8 cellular contexts compared by ENCODE assay signal in genomic region chr14:52729585-52729924, GRCh38. TPM values are rescaled to one million over a fixed set of nuclear protein-coding genes. Genes with fewer than 3 reads are reported as not detected.
DNase-seq lines count a peak whose midpoint lies in the region; ATAC-seq and TF ChIP-seq lines count a peak whose summit lies in the region.

No MANE protein-coding gene starts in this region.

- CTCF ChIA-PET in AG04449 (lab: Yijun Ruan, JAX), result interaction anchor here (1.4 to 1.5 kb wide), 2 partner anchors 13 to 18 kb away, joined by 3 read pairs; no protein-coding TSS in a partner anchor

- no peaks in the 10 kb centered on the region for H3K9me3 Mint-ChIP-seq in natural killer cell

- H3K27me3 Mint-ChIP-seq in natural killer cell (ENCODE audit: low read depth in 2 of 2), result no peaks in the 10 kb centered on the region

- no peaks in the 10 kb centered on the region for H3K27me3 ChIP-seq in KMS-11 (ENCODE audit: insufficient read depth, low read depth)

- H3K4me3 ChIP-seq in AG04449 (ENCODE audit: low read depth, low read length), result peak overlapping the region; percentile 42
- no peak overlapping the region for H3K4me3 ChIP-seq in KMS-11 (IDR thresholded peaks at IDR 0.05; ENCODE audit: insufficient read depth, low read depth, low read length)
- peak overlapping the region; percentile 46 for H3K4me3 ChIP-seq in choroid plexus epithelial cell (ENCODE audit: low read depth, low read length)

- peak overlapping the region; percentile 93 for H3K4me3 Mint-ChIP-seq in natural killer cell

- no peaks in the 10 kb centered on the region for H3K36me3 ChIP-seq in KMS-11 (ENCODE audit: insufficient read depth)

- peak overlapping the region; percentile 83 to 93 for H3K27ac Mint-ChIP-seq in natural killer cell

- peaks cover 5% of the 10 kb centered on the region for H3K36me3 Mint-ChIP-seq in natural killer cell

- no peak overlapping the region for H3K9ac ChIP-seq in KMS-11

- peaks cover 10% of the 10 kb centered on the region for H3K79me2 ChIP-seq in KMS-11 (ENCODE audit: insufficient read depth, low read depth)

- intact Hi-C loops in natural killer cell (cut with micrococcal nuclease), result no loop called here

- POLR2A ChIA-PET in AG04449 (lab: Yijun Ruan, JAX), result interaction anchor here (0.6 to 1.2 kb wide), 2 partner anchors 34 to 577 kb away, joined by 3 read pairs; partner anchors contain the start of gene ERO1A

- peaks cover 24 to 25% of the 10 kb centered on the region in 2 donors for H3K4me1 Mint-ChIP-seq in natural killer cell

- TF ChIP-seq CTCF in AG04449 (IDR thresholded peaks at IDR 0.05; ENCODE audit: insufficient read depth, low read length, missing control alignments) (no peak), KMS-11 (conservative IDR thresholded peaks at IDR 0.05; ENCODE audit: low read depth, low read length) (no peak), choroid plexus epithelial cell (conservative IDR thresholded peaks at IDR 0.05; ENCODE audit: low read depth, low read length) (no peak), natural killer cell (IDR thresholded peaks at IDR 0.05) (no peak)

- H3K4me2 ChIP-seq in KMS-11, result peak overlapping the region; percentile 76

- ATAC-seq in natural killer cell, result no peak
- ATAC-seq in HG03432 (IDR thresholded peaks at IDR 0.05; ENCODE audit: unreplicated experiment), result no peak

- DNase-seq in AG04449 (ENCODE audit: low read depth, low spot score) (no peak), choroid plexus epithelial cell (ENCODE audit: low read depth) (no peak), natural killer cell (no peak), OCI-M1 (lab: John Stamatoyannopoulos, UW) (no peak), NOMO-1 treated with DMSO at 0.1 percent for 48 hours (lab: John Stamatoyannopoulos, UW; ENCODE audit: unreplicated experiment) (no peak)
- DNase-seq in activated CD8-positive, alpha-beta memory T cell treated with anti-CD3 and anti-CD28 coated beads, Interleukin-2, amount 50 U/mL, for 48 hours, result no peak

- no peak overlapping the region for H2AFZ ChIP-seq in KMS-11 (ENCODE audit: low read depth)

- H3K27ac ChIP-seq in KMS-11, result no peak overlapping the region

- H3K4me1 ChIP-seq in KMS-11 (ENCODE audit: low read depth, poor library complexity, severe bottlenecking), result peaks cover 19% of the 10 kb centered on the region

- H4K20me1 ChIP-seq in KMS-11 (ENCODE audit: insufficient read depth), result no peaks in the 10 kb centered on the region

RNA-seq across cellular contexts. Expression of gene STYX, which starts 0.4 kb away (rescaled TPM):
- total RNA-seq in natural killer cell, result 10 to 100 TPM; 13.3 to 22.9 (median 18.3) TPM

RNA-seq across cellular contexts. Expression of gene PSMC6, which starts 22.6 kb away (rescaled TPM):
- 100 to 1,000 TPM; 148 to 160 (median 159) TPM for total RNA-seq in natural killer cell

RNA-seq across cellular contexts. Expression of gene ERO1A, which starts 34.2 kb away (rescaled TPM):
- 10 to 100 TPM; 35.4 to 47.7 (median 42.5) TPM for total RNA-seq in natural killer cell
